Comparison of ENCODE assay signal across 1 cellular context in the genomic region with DNA sequence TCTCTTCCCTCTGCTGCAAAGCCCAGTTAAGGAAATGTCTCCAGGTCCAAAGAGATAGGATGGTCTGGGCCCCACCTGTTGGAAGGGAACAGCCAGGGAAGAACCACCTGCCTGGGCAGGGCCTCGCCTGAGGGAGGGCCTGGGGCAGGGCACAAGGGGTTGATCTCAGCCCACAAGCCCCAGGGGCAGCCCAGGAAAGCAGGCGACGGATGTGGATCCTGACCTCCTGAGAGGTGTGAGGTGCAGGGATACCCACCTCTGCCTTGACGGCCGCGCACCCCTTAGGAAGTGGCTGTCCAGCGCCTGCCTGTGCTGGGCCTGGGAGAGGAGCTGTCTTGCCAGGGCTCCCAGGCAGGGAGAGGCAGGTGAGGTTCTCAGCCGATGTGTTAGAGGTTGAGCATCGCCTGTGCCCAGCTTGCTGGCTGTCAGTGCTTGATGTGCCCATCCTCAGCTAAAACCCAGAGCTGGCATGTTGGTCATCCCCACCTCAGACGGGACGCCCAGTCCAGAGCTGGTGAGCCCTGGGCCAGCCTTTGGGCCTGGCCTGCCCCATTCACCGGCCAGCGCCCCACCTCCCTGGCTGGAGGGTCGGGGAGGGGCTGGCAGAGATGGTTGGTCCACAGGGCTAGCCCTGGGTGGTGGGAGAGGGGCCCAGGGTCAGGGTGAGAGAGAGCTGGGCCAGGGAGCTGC.
TF ChIP-seq lines count a peak whose summit lies in the region.

No MANE protein-coding gene starts in this region.

TF ChIP-seq in GM12878, 131 proteins besides CTCF, POLR2A, EP300 and RAD21:
- TF ChIP-seq CHD1 (IDR thresholded peaks at IDR 0.05; ENCODE audit: low read depth, low read length) (no peak), ZNF384 (IDR thresholded peaks at IDR 0.05; ENCODE audit: borderline replicate concordance, low read depth, low read length) (no peak), POLR2AphosphoS2 (IDR thresholded peaks at IDR 0.05; ENCODE audit: low read depth, low read length) (no peak), STAT1 (conservative IDR thresholded peaks at IDR 0.05) (no peak), NRF1 (conservative IDR thresholded peaks at IDR 0.05; ENCODE audit: low read depth, low read length) (no peak), MEF2B (IDR thresholded peaks at IDR 0.05; ENCODE audit: partially characterized antibody, poor library complexity, severe bottlenecking) (no peak), EGR1 (IDR thresholded peaks at IDR 0.05; ENCODE audit: borderline replicate concordance in 1 of 2, low read depth in 2 of 2, low read length in 2 of 2) (no peak), CEBPB (IDR thresholded peaks at IDR 0.05; ENCODE audit: borderline replicate concordance in 1 of 2, low read depth in 2 of 2, low read length in 2 of 2) (no peak), HDAC2 (IDR thresholded peaks at IDR 0.05) (no peak), ZNF217 (IDR thresholded peaks at IDR 0.05) (no peak), HCFC1 (IDR thresholded peaks at IDR 0.05; ENCODE audit: low read length) (no peak), SUZ12 (IDR thresholded peaks at IDR 0.05; ENCODE audit: unreplicated experiment) (no peak), NR2F1 (conservative IDR thresholded peaks at IDR 0.05) (no peak)
- TF ChIP-seq, protein P1, sequence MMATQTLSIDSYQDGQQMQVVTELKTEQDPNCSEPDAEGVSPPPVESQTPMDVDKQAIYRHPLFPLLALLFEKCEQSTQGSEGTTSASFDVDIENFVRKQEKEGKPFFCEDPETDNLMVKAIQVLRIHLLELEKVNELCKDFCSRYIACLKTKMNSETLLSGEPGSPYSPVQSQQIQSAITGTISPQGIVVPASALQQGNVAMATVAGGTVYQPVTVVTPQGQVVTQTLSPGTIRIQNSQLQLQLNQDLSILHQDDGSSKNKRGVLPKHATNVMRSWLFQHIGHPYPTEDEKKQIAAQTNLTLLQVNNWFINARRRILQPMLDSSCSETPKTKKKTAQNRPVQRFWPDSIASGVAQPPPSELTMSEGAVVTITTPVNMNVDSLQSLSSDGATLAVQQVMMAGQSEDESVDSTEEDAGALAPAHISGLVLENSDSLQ (IDR thresholded peaks at IDR 0.05): no peak
- TF ChIP-seq, protein P2, sequence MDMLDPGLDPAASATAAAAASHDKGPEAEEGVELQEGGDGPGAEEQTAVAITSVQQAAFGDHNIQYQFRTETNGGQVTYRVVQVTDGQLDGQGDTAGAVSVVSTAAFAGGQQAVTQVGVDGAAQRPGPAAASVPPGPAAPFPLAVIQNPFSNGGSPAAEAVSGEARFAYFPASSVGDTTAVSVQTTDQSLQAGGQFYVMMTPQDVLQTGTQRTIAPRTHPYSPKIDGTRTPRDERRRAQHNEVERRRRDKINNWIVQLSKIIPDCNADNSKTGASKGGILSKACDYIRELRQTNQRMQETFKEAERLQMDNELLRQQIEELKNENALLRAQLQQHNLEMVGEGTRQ (IDR thresholded peaks at IDR 0.05; ENCODE audit: borderline replicate concordance, low read depth, low read length): no peak
- TF ChIP-seq, protein P3, sequence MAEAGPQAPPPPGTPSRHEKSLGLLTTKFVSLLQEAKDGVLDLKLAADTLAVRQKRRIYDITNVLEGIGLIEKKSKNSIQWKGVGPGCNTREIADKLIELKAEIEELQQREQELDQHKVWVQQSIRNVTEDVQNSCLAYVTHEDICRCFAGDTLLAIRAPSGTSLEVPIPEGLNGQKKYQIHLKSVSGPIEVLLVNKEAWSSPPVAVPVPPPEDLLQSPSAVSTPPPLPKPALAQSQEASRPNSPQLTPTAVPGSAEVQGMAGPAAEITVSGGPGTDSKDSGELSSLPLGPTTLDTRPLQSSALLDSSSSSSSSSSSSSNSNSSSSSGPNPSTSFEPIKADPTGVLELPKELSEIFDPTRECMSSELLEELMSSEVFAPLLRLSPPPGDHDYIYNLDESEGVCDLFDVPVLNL (IDR thresholded peaks at IDR 0.05; ENCODE audit: low read depth, low read length): no peak
- TF ChIP-seq, protein P4, sequence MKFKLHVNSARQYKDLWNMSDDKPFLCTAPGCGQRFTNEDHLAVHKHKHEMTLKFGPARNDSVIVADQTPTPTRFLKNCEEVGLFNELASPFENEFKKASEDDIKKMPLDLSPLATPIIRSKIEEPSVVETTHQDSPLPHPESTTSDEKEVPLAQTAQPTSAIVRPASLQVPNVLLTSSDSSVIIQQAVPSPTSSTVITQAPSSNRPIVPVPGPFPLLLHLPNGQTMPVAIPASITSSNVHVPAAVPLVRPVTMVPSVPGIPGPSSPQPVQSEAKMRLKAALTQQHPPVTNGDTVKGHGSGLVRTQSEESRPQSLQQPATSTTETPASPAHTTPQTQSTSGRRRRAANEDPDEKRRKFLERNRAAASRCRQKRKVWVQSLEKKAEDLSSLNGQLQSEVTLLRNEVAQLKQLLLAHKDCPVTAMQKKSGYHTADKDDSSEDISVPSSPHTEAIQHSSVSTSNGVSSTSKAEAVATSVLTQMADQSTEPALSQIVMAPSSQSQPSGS (IDR thresholded peaks at IDR 0.05; ENCODE audit: low read length): no peak
- TF ChIP-seq, protein P5, sequence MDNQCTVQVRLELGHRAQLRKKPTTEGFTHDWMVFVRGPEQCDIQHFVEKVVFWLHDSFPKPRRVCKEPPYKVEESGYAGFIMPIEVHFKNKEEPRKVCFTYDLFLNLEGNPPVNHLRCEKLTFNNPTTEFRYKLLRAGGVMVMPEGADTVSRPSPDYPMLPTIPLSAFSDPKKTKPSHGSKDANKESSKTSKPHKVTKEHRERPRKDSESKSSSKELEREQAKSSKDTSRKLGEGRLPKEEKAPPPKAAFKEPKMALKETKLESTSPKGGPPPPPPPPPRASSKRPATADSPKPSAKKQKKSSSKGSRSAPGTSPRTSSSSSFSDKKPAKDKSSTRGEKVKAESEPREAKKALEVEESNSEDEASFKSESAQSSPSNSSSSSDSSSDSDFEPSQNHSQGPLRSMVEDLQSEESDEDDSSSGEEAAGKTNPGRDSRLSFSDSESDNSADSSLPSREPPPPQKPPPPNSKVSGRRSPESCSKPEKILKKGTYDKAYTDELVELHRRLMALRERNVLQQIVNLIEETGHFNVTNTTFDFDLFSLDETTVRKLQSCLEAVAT (IDR thresholded peaks at IDR 0.05): no peak
TF ChIP-seq in GM12878: peak in this region for 0.
